In genomic region chr1:180981596-180982387, GRCh38 we compare ENCODE assay signal across 8 cellular contexts. TPM values are rescaled to one million over a fixed set of nuclear protein-coding genes. Genes with fewer than 3 reads are reported as not detected.
A peak's percentile ranks its signal among the peaks of the same experiment; 100 is the strongest.
DNase-seq lines count a peak whose midpoint lies in the region; ATAC-seq and TF ChIP-seq lines count a peak whose summit lies in the region.

No MANE protein-coding gene starts in this region.

- H3K18ac ChIP-seq in mesenchymal stem cell (ENCODE audit: low read depth in 1 of 2, low read length in 2 of 2), result no peak overlapping the region

- no peak overlapping the region for H3K4me3 ChIP-seq in mesenchymal stem cell (ENCODE audit: insufficient read depth in 1 of 2, low read depth in 1 of 2, low read length in 2 of 2)
- no peak overlapping the region for H3K4me3 ChIP-seq in lower leg skin (ENCODE audit: low read depth, poor library complexity, severe bottlenecking)

- no peak overlapping the region for H2BK5ac ChIP-seq in mesenchymal stem cell (ENCODE audit: low read depth, low read length, poor library complexity, severe bottlenecking)

- no peak for TF ChIP-seq POLR2A in lower leg skin (IDR thresholded peaks at IDR 0.05)

- no peak overlapping the region for H2AK5ac ChIP-seq in mesenchymal stem cell (ENCODE audit: low read length, severe bottlenecking)

- H2BK12ac ChIP-seq in mesenchymal stem cell (ENCODE audit: low read length in 2 of 2), result no peak overlapping the region

- H3K9me3 Mint-ChIP-seq in activated CD4-positive, alpha-beta memory T cell treated with anti-CD3 and anti-CD28 coated beads, Interleukin-2, amount 10 ng/mL, durations not matched to agents 7 days and 5 days, result no peaks in the 10 kb centered on the region

- H3K14ac ChIP-seq in mesenchymal stem cell (ENCODE audit: low read length in 2 of 2), result no peak overlapping the region

- H3K4me1 Mint-ChIP-seq in activated CD4-positive, alpha-beta memory T cell treated with anti-CD3 and anti-CD28 coated beads, Interleukin-2, amount 10 ng/mL, durations not matched to agents 7 days and 5 days, result peaks cover 12% of the 10 kb centered on the region

- peaks cover 5% of the 10 kb centered on the region for H3K4me1 ChIP-seq in mesenchymal stem cell (ENCODE audit: control insufficient read depth, insufficient read depth, low read depth, low read length)

- TF ChIP-seq CTCF in lower leg skin (IDR thresholded peaks at IDR 0.05), result no peak

- peaks cover 61% of the 10 kb centered on the region for H3K36me3 Mint-ChIP-seq in activated CD4-positive, alpha-beta memory T cell treated with anti-CD3 and anti-CD28 coated beads, Interleukin-2, amount 10 ng/mL, durations not matched to agents 7 days and 5 days (ENCODE audit: low read depth)

- no peak overlapping the region for H3K4me2 ChIP-seq in mesenchymal stem cell (ENCODE audit: low read length, poor library complexity, severe bottlenecking)

- no peaks in the 10 kb centered on the region for H3K27me3 Mint-ChIP-seq in activated CD4-positive, alpha-beta memory T cell treated with anti-CD3 and anti-CD28 coated beads, Interleukin-2, amount 10 ng/mL, durations not matched to agents 7 days and 5 days

- peaks cover 17% of the 10 kb centered on the region for H3K79me1 ChIP-seq in mesenchymal stem cell (replicated peaks; ENCODE audit: low read length, poor library complexity, severe bottlenecking)

- DNase-seq in GM19238 (ENCODE audit: insufficient read length, low spot score) (peak; percentile 59), mesenchymal stem cell (no peak), lower leg skin (ENCODE audit: low spot score in 2 of 2) (no peak), midbrain (lab: John Stamatoyannopoulos, UW) (no peak), LoVo (ENCODE audit: low spot score) (no peak)
- peak; percentile 23 for DNase-seq in activated CD4-positive, alpha-beta memory T cell treated with anti-CD3 and anti-CD28 coated beads, Interleukin-2, amount 10 ng/mL, durations not matched to agents 7 days and 5 days

- no peak overlapping the region for H4K91ac ChIP-seq in mesenchymal stem cell (ENCODE audit: low read length)

- intact Hi-C loops in lower leg skin (cut with DNase I; ENCODE audit: low total_unique reads), result no loop called here

- POLR2A ChIA-PET in activated CD4-positive, alpha-beta memory T cell treated with anti-CD3 and anti-CD28 coated beads, Interleukin-2, amount 10 ng/mL, durations not matched to agents 7 days and 5 days (lab: Charles Lee), result no interaction called here

- no peaks in the 10 kb centered on the region for H3K9me3 ChIP-seq in mesenchymal stem cell (ENCODE audit: control insufficient read depth, low read length)

- H3K4ac ChIP-seq in mesenchymal stem cell (ENCODE audit: low read depth in 1 of 2, low read length in 2 of 2), result no peak overlapping the region

- H3K27ac Mint-ChIP-seq in activated CD4-positive, alpha-beta memory T cell treated with anti-CD3 and anti-CD28 coated beads, Interleukin-2, amount 10 ng/mL, durations not matched to agents 7 days and 5 days, result no peak overlapping the region

- no peak overlapping the region for H2BK15ac ChIP-seq in mesenchymal stem cell (ENCODE audit: low read depth, poor library complexity, severe bottlenecking)

- H3K4me3 Mint-ChIP-seq in activated CD4-positive, alpha-beta memory T cell treated with anti-CD3 and anti-CD28 coated beads, Interleukin-2, amount 10 ng/mL, durations not matched to agents 7 days and 5 days, result no peak overlapping the region

- H3K27me3 ChIP-seq in mesenchymal stem cell (ENCODE audit: control insufficient read depth in 1 of 2, insufficient read depth in 1 of 2, low read length in 2 of 2), result no peaks in the 10 kb centered on the region

- H3K36me3 ChIP-seq in mesenchymal stem cell (ENCODE audit: control insufficient read depth in 1 of 2, insufficient read depth in 2 of 2, low read depth in 1 of 2, low read length in 2 of 2), result peaks cover 17 to 78% of the 10 kb centered on the region in 2 experiments

- no peak overlapping the region for H3K9ac ChIP-seq in mesenchymal stem cell (ENCODE audit: low read length)

- H3K23ac ChIP-seq in mesenchymal stem cell (ENCODE audit: low read length in 2 of 2), result no peak overlapping the region

- H2AFZ ChIP-seq in mesenchymal stem cell (ENCODE audit: low read depth, low read length), result no peak overlapping the region

- H4K8ac ChIP-seq in mesenchymal stem cell (ENCODE audit: low read length), result no peak overlapping the region

- ATAC-seq in HG03097 (IDR thresholded peaks at IDR 0.05; ENCODE audit: low FRiP score, unreplicated experiment), result peak; percentile 57
- ATAC-seq in GM21526 (IDR thresholded peaks at IDR 0.05; ENCODE audit: low FRiP score, unreplicated experiment), result no peak

- H2BK120ac ChIP-seq in mesenchymal stem cell (ENCODE audit: low read depth, low read length), result no peak overlapping the region

- CTCF ChIA-PET in activated CD4-positive, alpha-beta memory T cell treated with anti-CD3 and anti-CD28 coated beads, Interleukin-2, amount 10 ng/mL, durations not matched to agents 7 days and 5 days (lab: Charles Lee), result interaction anchor here (1.2 kb wide), 1 partner anchor 189 kb away, joined by 3 read pairs; no protein-coding TSS in a partner anchor

- 84% methylated on average over 10 of the region's 11 CpGs for WGBS in mesenchymal stem cell
- 79 to 83% methylated on average over 11 of the region's 11 CpGs for WGBS in lower leg skin, 2 donors

- H3K27ac ChIP-seq in mesenchymal stem cell (ENCODE audit: low read length, poor library complexity, severe bottlenecking), result peak overlapping the region; percentile 72

RNA-seq across cellular contexts. Expression of gene STX6, which starts 40.9 kb away (rescaled TPM):
- 10 to 100 TPM; 20.6 to 21.0 TPM for total RNA-seq in activated CD4-positive, alpha-beta memory T cell treated with anti-CD3 and anti-CD28 coated beads, Interleukin-2, amount 10 ng/mL, durations not matched to agents 7 days and 5 days
- 11.2 TPM for polyA plus RNA-seq in mesenchymal stem cell (2013, experiment 1 of 2)
- polyA plus RNA-seq in mesenchymal stem cell (2013, experiment 2 of 2), result 10.8 TPM
- 10 to 100 TPM; 25.0 to 32.8 (median 28.9) TPM for total RNA-seq in lower leg skin

RNA-seq across cellular contexts. Expression of gene MR1, which starts 52.0 kb away (rescaled TPM):
- total RNA-seq in activated CD4-positive, alpha-beta memory T cell treated with anti-CD3 and anti-CD28 coated beads, Interleukin-2, amount 10 ng/mL, durations not matched to agents 7 days and 5 days, result 10 to 100 TPM; 36.4 to 36.5 TPM
- 2.2 TPM for polyA plus RNA-seq in mesenchymal stem cell (2013, experiment 1 of 2)
- 2.2 TPM for polyA plus RNA-seq in mesenchymal stem cell (2013, experiment 2 of 2)
- 10 to 100 TPM; 13.2 to 18.6 (median 16.3) TPM for total RNA-seq in lower leg skin

Comparison
In these comparisons a context has a peak if more than half of its experiments do, and no peak if none do; other contexts are left out.
1. DNase-seq: peak in GM19238 (single experiment) and activated CD4-positive, alpha-beta memory T cell treated with anti-CD3 and anti-CD28 coated beads, Interleukin-2, amount 10 ng/mL, durations not matched to agents 7 days and 5 days (single experiment); none in mesenchymal stem cell (single experiment), lower leg skin (0 of 2), midbrain (single experiment) and LoVo (single experiment).